Comparison of ENCODE assay signal across 8 cellular contexts in genomic region chr6:107668826-107669474, GRCh38.
DNase-seq lines count a peak whose midpoint lies in the region; ATAC-seq and TF ChIP-seq lines count a peak whose summit lies in the region.

No MANE protein-coding gene starts in this region.

- no peak for TF ChIP-seq POLR2A in ovary (IDR thresholded peaks at IDR 0.05)

- intact Hi-C loops in ovary (cut with DNase I): loop anchor here in 1 of 4 donors (5.0 kb wide), 1 partner anchor 178 kb away; no protein-coding TSS in a partner anchor
- intact Hi-C loops in colonic mucosa (cut with DNase I): no loop called here

- H3K27ac Mint-ChIP-seq in activated naive CD8-positive, alpha-beta T cell treated with anti-CD3 and anti-CD28 coated beads for 36 hours: peak overlapping the region; percentile 65

- no peak overlapping the region for H3K9ac ChIP-seq in colonic mucosa (ENCODE audit: low read depth in 2 of 2, low read length in 2 of 2)

- no peaks in the 10 kb centered on the region for H3K36me3 Mint-ChIP-seq in activated naive CD8-positive, alpha-beta T cell treated with anti-CD3 and anti-CD28 coated beads for 36 hours

- H3K4me3 Mint-ChIP-seq in activated naive CD8-positive, alpha-beta T cell treated with anti-CD3 and anti-CD28 coated beads for 36 hours: no peak overlapping the region

- H3K27me3 ChIP-seq in ovary (no peaks in the 10 kb centered on the region), colonic mucosa (no peaks in the 10 kb centered on the region)

- TF ChIP-seq EP300 in ovary (IDR thresholded peaks at IDR 0.05): no peak

- 80 to 81% (median 80%) methylated on average over 17 to 18 of the region's 18 CpGs for WGBS in ovary, 3 donors

- no peak overlapping the region for H3K4me3 ChIP-seq in ovary
- H3K4me3 ChIP-seq in colonic mucosa: no peak overlapping the region

- peak; percentile 61 for DNase-seq in DMS 273 treated with DMSO at 0.1 percent for 48 hours (lab: John Stamatoyannopoulos, UW)
- DNase-seq in activated naive CD8-positive, alpha-beta T cell treated with anti-CD3 and anti-CD28 coated beads for 36 hours: peak; percentile 59
- DNase-seq in ovary: no peak
- no peak for DNase-seq in colonic mucosa
- DNase-seq in hypothalamus (lab: John Stamatoyannopoulos, UW): no peak
- no peak for DNase-seq in DMS79 (lab: John Stamatoyannopoulos, UW)

- H3K9me3 ChIP-seq in ovary: no peaks in the 10 kb centered on the region
- H3K9me3 ChIP-seq in colonic mucosa: no peaks in the 10 kb centered on the region

- no peaks in the 10 kb centered on the region for H3K9me3 Mint-ChIP-seq in activated naive CD8-positive, alpha-beta T cell treated with anti-CD3 and anti-CD28 coated beads for 36 hours

- TF ChIP-seq CTCF in ovary (IDR thresholded peaks at IDR 0.05) (no peak), colonic mucosa (IDR thresholded peaks at IDR 0.05) (no peak)

- H3K36me3 ChIP-seq in ovary (no peaks in the 10 kb centered on the region), colonic mucosa (no peaks in the 10 kb centered on the region)

- H3K4me1 ChIP-seq in ovary (ENCODE audit: insufficient read depth): peaks cover 8% of the 10 kb centered on the region
- H3K4me1 ChIP-seq in colonic mucosa: no peaks in the 10 kb centered on the region

- H3K27ac ChIP-seq in ovary (no peak overlapping the region), colonic mucosa (no peak overlapping the region)

- peaks cover 19% of the 10 kb centered on the region for H3K4me1 Mint-ChIP-seq in activated naive CD8-positive, alpha-beta T cell treated with anti-CD3 and anti-CD28 coated beads for 36 hours

- peak; percentile 66 for ATAC-seq in GM19397 (IDR thresholded peaks at IDR 0.05; ENCODE audit: unreplicated experiment)
- ATAC-seq in HG03139 (IDR thresholded peaks at IDR 0.05; ENCODE audit: unreplicated experiment): peak; percentile 92

- no peaks in the 10 kb centered on the region for H3K27me3 Mint-ChIP-seq in activated naive CD8-positive, alpha-beta T cell treated with anti-CD3 and anti-CD28 coated beads for 36 hours

Comparison
In these comparisons a context has a peak if more than half of its experiments do, and no peak if none do; other contexts are left out.
1. DNase-seq: peak in DMS 273 treated with DMSO at 0.1 percent for 48 hours (single experiment) and activated naive CD8-positive, alpha-beta T cell treated with anti-CD3 and anti-CD28 coated beads for 36 hours (single experiment); none in ovary (0 of 5), colonic mucosa (single experiment), hypothalamus (0 of 51) and DMS79 (single experiment).